Comparison of ENCODE assay signal across 8 cellular contexts in the genomic region with DNA sequence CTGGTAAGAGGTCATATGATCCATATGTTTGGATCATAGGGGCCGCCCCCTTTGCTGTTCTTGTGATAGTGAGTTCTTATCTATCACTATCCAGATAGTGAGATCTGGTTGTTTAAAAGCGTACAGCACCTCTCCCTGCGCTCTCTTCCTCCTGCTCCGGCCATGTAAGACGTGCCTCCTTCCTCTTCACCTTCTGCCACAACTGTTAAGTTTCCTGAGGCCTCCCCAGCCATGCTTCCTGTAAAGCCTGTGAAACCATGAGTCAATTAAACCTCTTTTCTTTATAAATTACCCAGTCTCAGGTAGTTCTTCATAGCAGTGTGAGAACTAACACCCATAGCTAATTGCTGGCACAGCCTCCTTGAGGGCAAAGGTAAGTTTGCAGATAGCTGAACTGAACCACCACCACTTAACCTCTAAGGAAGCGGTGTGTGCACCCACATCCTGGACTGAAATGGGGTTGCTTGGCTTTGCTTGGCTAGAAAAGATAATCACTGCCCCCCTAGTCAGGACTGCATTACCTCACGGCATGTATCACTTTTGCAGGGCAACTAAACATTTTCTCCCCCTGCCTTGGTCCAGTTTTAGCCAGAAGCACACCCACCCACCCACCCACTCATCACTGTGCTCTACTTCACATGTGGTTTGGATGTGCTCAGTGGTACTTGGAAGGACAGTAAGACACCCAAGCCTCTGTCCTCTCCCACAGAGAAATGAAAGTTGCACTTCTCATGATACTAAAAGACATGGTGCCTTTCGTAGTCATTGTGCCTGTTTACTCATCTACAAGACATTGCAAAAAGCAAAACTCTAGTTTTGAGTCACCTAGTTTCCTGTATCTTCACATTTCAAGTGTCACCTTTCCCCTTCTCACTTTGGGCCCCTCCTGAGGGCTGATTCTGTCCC. TPM values are rescaled to one million over a fixed set of nuclear protein-coding genes. Genes with fewer than 3 reads are reported as not detected.
DNase-seq lines count a peak whose midpoint lies in the region; ATAC-seq lines count a peak whose summit lies in the region.

No MANE protein-coding gene starts in this region.

- DNase-seq in activated naive CD4-positive, alpha-beta T cell treated with anti-CD3 and anti-CD28 coated beads, Interleukin-2, amount 10 ng/mL, durations not matched to agents 7 days and 5 days = peak; percentile 87
- peak; percentile 29 to 53 for DNase-seq in stimulated activated CD8-positive, alpha-beta memory T cell treated with anti-CD3 and anti-CD28 coated beads, Interleukin-2, amount 100 ng/mL, for 48 hours (ENCODE audit: low read depth in 2 of 2)
- DNase-seq in NOMO-1 treated with DMSO at 0.1 percent for 48 hours (lab: John Stamatoyannopoulos, UW; ENCODE audit: unreplicated experiment) (no peak), anterior cingulate cortex (lab: John Stamatoyannopoulos, UW) (no peak), superior temporal gyrus (ENCODE audit: extremely low spot score) (no peak)

- no peak overlapping the region for H3K4me3 ChIP-seq in BLaER1

- peaks cover 12 to 16% (median 14%) of the 10 kb centered on the region in 3 donors for H3K4me1 Mint-ChIP-seq in IgD-negative memory B cell
- peaks cover 55% of the 10 kb centered on the region for H3K4me1 Mint-ChIP-seq in activated naive CD4-positive, alpha-beta T cell treated with anti-CD3 and anti-CD28 coated beads, Interleukin-2, amount 10 ng/mL, durations not matched to agents 7 days and 5 days

- H4K20me1 ChIP-seq in BLaER1 = peaks cover 26% of the 10 kb centered on the region

- peaks cover 6% of the 10 kb centered on the region for H3K36me3 Mint-ChIP-seq in IgD-negative memory B cell
- H3K36me3 Mint-ChIP-seq in activated naive CD4-positive, alpha-beta T cell treated with anti-CD3 and anti-CD28 coated beads, Interleukin-2, amount 10 ng/mL, durations not matched to agents 7 days and 5 days = peaks cover 62% of the 10 kb centered on the region

- H3K27ac Mint-ChIP-seq in IgD-negative memory B cell = peak overlapping the region in 2 of 3 donors; percentile 37 to 69
- peak overlapping the region; percentile 95 for H3K27ac Mint-ChIP-seq in activated naive CD4-positive, alpha-beta T cell treated with anti-CD3 and anti-CD28 coated beads, Interleukin-2, amount 10 ng/mL, durations not matched to agents 7 days and 5 days

- no peaks in the 10 kb centered on the region for H3K27me3 Mint-ChIP-seq in IgD-negative memory B cell
- H3K27me3 Mint-ChIP-seq in activated naive CD4-positive, alpha-beta T cell treated with anti-CD3 and anti-CD28 coated beads, Interleukin-2, amount 10 ng/mL, durations not matched to agents 7 days and 5 days = no peaks in the 10 kb centered on the region

- no peaks in the 10 kb centered on the region for H3K9me3 ChIP-seq in BLaER1

- H3K27me3 ChIP-seq in BLaER1 = no peaks in the 10 kb centered on the region

- CTCF ChIA-PET in activated naive CD4-positive, alpha-beta T cell treated with anti-CD3 and anti-CD28 coated beads, Interleukin-2, amount 10 ng/mL, durations not matched to agents 7 days and 5 days (lab: Charles Lee) = interaction anchor here (1.3 to 1.6 kb wide), 2 partner anchors 9 to 108 kb away, joined by 7 to 10 read pairs; no protein-coding TSS in a partner anchor

- H3K27ac ChIP-seq in BLaER1 = no peak overlapping the region

- H3K4me3 Mint-ChIP-seq in IgD-negative memory B cell = peak overlapping the region in 2 of 4 donors; percentile 20 to 78
- peak overlapping the region; percentile 61 for H3K4me3 Mint-ChIP-seq in activated naive CD4-positive, alpha-beta T cell treated with anti-CD3 and anti-CD28 coated beads, Interleukin-2, amount 10 ng/mL, durations not matched to agents 7 days and 5 days

- H3K4me2 ChIP-seq in BLaER1 = peak overlapping the region; percentile 37

- ATAC-seq in GM21367 (IDR thresholded peaks at IDR 0.05; ENCODE audit: unreplicated experiment) = peak; percentile 63

- peaks cover 0 to 3% (median 0%) of the 10 kb centered on the region in 3 donors for H3K9me3 Mint-ChIP-seq in IgD-negative memory B cell
- H3K9me3 Mint-ChIP-seq in activated naive CD4-positive, alpha-beta T cell treated with anti-CD3 and anti-CD28 coated beads, Interleukin-2, amount 10 ng/mL, durations not matched to agents 7 days and 5 days = peaks cover 10% of the 10 kb centered on the region

- H3K9ac ChIP-seq in BLaER1 = no peak overlapping the region; the same call in 1 of the 2 replicates

- H3K36me3 ChIP-seq in BLaER1 = peaks cover 69% of the 10 kb centered on the region

- peaks cover 46% of the 10 kb centered on the region for H3K4me1 ChIP-seq in BLaER1

RNA-seq across cellular contexts. Expression of a gene that starts 23.1 kb away (rescaled TPM):
- polyA plus RNA-seq in IgD-negative memory B cell = 14.6 TPM

RNA-seq across cellular contexts. Expression of a gene that starts 33.2 kb away (rescaled TPM):
- polyA plus RNA-seq in IgD-negative memory B cell = 134 TPM

RNA-seq across cellular contexts. Expression of a gene that starts 36.3 kb away (rescaled TPM):
- 446 TPM for polyA plus RNA-seq in IgD-negative memory B cell

RNA-seq across cellular contexts. Expression of a gene that starts 59.7 kb away (rescaled TPM):
- 5.9 TPM for polyA plus RNA-seq in IgD-negative memory B cell

Comparison
In these comparisons a context has a peak if more than half of its experiments do, and no peak if none do; other contexts are left out.
1. DNase-seq: peak in activated naive CD4-positive, alpha-beta T cell treated with anti-CD3 and anti-CD28 coated beads, Interleukin-2, amount 10 ng/mL, durations not matched to agents 7 days and 5 days (single experiment) and stimulated activated CD8-positive, alpha-beta memory T cell treated with anti-CD3 and anti-CD28 coated beads, Interleukin-2, amount 100 ng/mL, for 48 hours (2 of 2); none in NOMO-1 treated with DMSO at 0.1 percent for 48 hours (single experiment), anterior cingulate cortex (0 of 58) and superior temporal gyrus (single experiment).